In genomic region chr13:29594310-29594709, GRCh38 we compare ENCODE assay signal across 8 cellular contexts. TPM values are rescaled to one million over a fixed set of nuclear protein-coding genes. Genes with fewer than 3 reads are reported as not detected.
DNase-seq lines count a peak whose midpoint lies in the region; ATAC-seq and TF ChIP-seq lines count a peak whose summit lies in the region.

No MANE protein-coding gene starts in this region.

- H3K36me3 ChIP-seq in esophagus (ENCODE audit: control insufficient read depth in 2 of 2, insufficient read depth in 2 of 2, low read length in 1 of 2) (peaks cover 0 to 2% of the 10 kb centered on the region in 2 donors), tibial nerve (no peaks in the 10 kb centered on the region)

- H3K36me3 Mint-ChIP-seq in natural killer cell = no peaks in the 10 kb centered on the region

- H3K4me3 Mint-ChIP-seq in natural killer cell = peak overlapping the region; percentile 81

- H3K4me3 ChIP-seq in esophagus (ENCODE audit: low read depth in 1 of 2, low read length in 2 of 2) (peak overlapping the region; percentile 84 to 92), tibial nerve (peak overlapping the region; percentile 67 to 89 (median 82))

- TF ChIP-seq POLR2A in tibial nerve (IDR thresholded peaks at IDR 0.05) = no peak

- peak; percentile 69 for DNase-seq in AG08396 (ENCODE audit: low spot score)
- peak; percentile 52 for DNase-seq in NCI-H460 (ENCODE audit: extremely low read depth, low read depth)
- peak; percentile 52 to 66 for DNase-seq in activated CD4-positive, alpha-beta T cell treated with anti-CD3 and anti-CD28 coated beads, Interleukin-2, amount 50 U/mL, for 48 hours
- DNase-seq in natural killer cell = no peak
- peak in 1 of 2 donors; percentile 38 for DNase-seq in tibial nerve (ENCODE audit: low spot score in 2 of 2)

- TF ChIP-seq EP300 in tibial nerve (IDR thresholded peaks at IDR 0.05) = peak in 1 of 2 donors; percentile 40

- H3K27me3 Mint-ChIP-seq in natural killer cell (ENCODE audit: low read depth in 2 of 2) = no peaks in the 10 kb centered on the region

- peaks cover 36 to 39% of the 10 kb centered on the region in 2 donors for H3K4me1 Mint-ChIP-seq in natural killer cell

- H3K27me3 ChIP-seq in esophagus (ENCODE audit: control insufficient read depth in 1 of 2, insufficient read depth in 2 of 2, low read length in 2 of 2) (no peaks in the 10 kb centered on the region), tibial nerve (no peaks in the 10 kb centered on the region)

- intact Hi-C loops in natural killer cell (cut with micrococcal nuclease) = loop anchor here (2.0 to 10.0 kb wide), 2 partner anchors 254 to 520 kb away; no protein-coding TSS in a partner anchor

- TF ChIP-seq CTCF in natural killer cell (IDR thresholded peaks at IDR 0.05) (no peak), tibial nerve (IDR thresholded peaks at IDR 0.05) (no peak)

- H3K9me3 Mint-ChIP-seq in natural killer cell = no peaks in the 10 kb centered on the region

- ATAC-seq in GM18520 (IDR thresholded peaks at IDR 0.05; ENCODE audit: unreplicated experiment) = peak; percentile 15
- ATAC-seq in HG03039 (IDR thresholded peaks at IDR 0.05; ENCODE audit: unreplicated experiment) = peak; percentile 30
- ATAC-seq in natural killer cell = peak in 1 of 3 donors; percentile 9

- WGBS in esophagus, 2 donors = 10 to 11% methylated on average over 9 of the region's 9 CpGs
- 20 to 28% methylated on average over 9 of the region's 9 CpGs for WGBS in tibial nerve, 2 donors

- no peaks in the 10 kb centered on the region for H3K9me3 ChIP-seq in esophagus (ENCODE audit: control insufficient read depth in 2 of 2, insufficient read depth in 1 of 2, low read depth in 1 of 2, low read length in 1 of 2)
- H3K9me3 ChIP-seq in tibial nerve = no peaks in the 10 kb centered on the region

- H3K4me1 ChIP-seq in esophagus (ENCODE audit: control insufficient read depth in 2 of 2, insufficient read depth in 2 of 2, low read length in 1 of 2) (peaks cover 0 to 5% of the 10 kb centered on the region in 2 donors), tibial nerve (peaks cover 0 to 44% (median 4%) of the 10 kb centered on the region in 4 donors)

- H3K27ac ChIP-seq in esophagus (ENCODE audit: low read depth in 2 of 2, low read length in 1 of 2) (peak overlapping the region; percentile 95 to 96), tibial nerve (peak overlapping the region; percentile 64 to 95 (median 92))

- H3K27ac Mint-ChIP-seq in natural killer cell = peak overlapping the region; percentile 74 to 84

RNA-seq across cellular contexts. Expression of gene SLC7A1, which starts 1.2 kb away (rescaled TPM):
- total RNA-seq in NCI-H460 (2014; rRNA removed; shearing (Covaris generic)) = 39.5 and 40.2 TPM in 2 replicates
- polyA plus RNA-seq in NCI-H460 (2014; cell fraction: nucleus; rRNA removed) = 25.8 and 29.9 TPM in 2 replicates
- 10 to 100 TPM; 34.9 to 51.2 TPM for polyA plus RNA-seq in esophagus
- total RNA-seq in natural killer cell (10 to 100 TPM in 2 of 3 donors, 1 to 10 TPM in 1; 8.7 to 12.6 (median 10.2) TPM), tibial nerve (10 to 100 TPM in 3 of 4 donors, 1 to 10 TPM in 1; 9.2 to 46.5 (median 24.7) TPM)
